Comparison of ENCODE assay signal across 1 cellular context in genomic region chr17:996554-997344, GRCh38.
TF ChIP-seq lines count a peak whose summit lies in the region.

Gene TIMM22 (plus strand): TSS chr17:997129. CDS start chr17:997143, 14 bp downstream.

TF ChIP-seq in K562, 482 proteins besides CTCF, POLR2A, EP300 and RAD21 (continued from another document and continues in another):
- TF ChIP-seq MGA (IDR thresholded peaks at IDR 0.05) = peak; percentile 98
- TF ChIP-seq ZHX1 (conservative IDR thresholded peaks at IDR 0.05; ENCODE audit: low read length) = peak; percentile 55; the same call in 1 of the 2 replicates
- TF ChIP-seq ZKSCAN3 (CRISPR knock-in tag; IDR thresholded peaks at IDR 0.05) = no peak
- TF ChIP-seq THRAP3 (IDR thresholded peaks at IDR 0.05; ENCODE audit: borderline replicate concordance) = no peak
- no peak for TF ChIP-seq TSC22D4 (tag; IDR thresholded peaks at IDR 0.05)
- TF ChIP-seq MXD1 (CRISPR knock-in tag; IDR thresholded peaks at IDR 0.05; ENCODE audit: borderline replicate concordance, poor library complexity, severe bottlenecking) = peak; percentile 56
- TF ChIP-seq MECOM (CRISPR knock-in tag; IDR thresholded peaks at IDR 0.05) = no peak
- TF ChIP-seq ETV1 (tag; conservative IDR thresholded peaks at IDR 0.05; ENCODE audit: low read depth) = peak; percentile 79
- TF ChIP-seq POLR2B (IDR thresholded peaks at IDR 0.05; ENCODE audit: low read depth, partially characterized antibody) = peak; percentile 70
- TF ChIP-seq ATF4 (CRISPR knock-in tag; IDR thresholded peaks at IDR 0.05) = 0 out of 2 replicates have a peak, but pooled peaks have one; percentile 24
- no peak for TF ChIP-seq ZNF444 (CRISPR knock-in tag; IDR thresholded peaks at IDR 0.05)
- TF ChIP-seq NR2C1 (IDR thresholded peaks at IDR 0.05) = peak; percentile 55
- peak; percentile 63 for TF ChIP-seq NR2C1 (tag; IDR thresholded peaks at IDR 0.05)
- TF ChIP-seq SNIP1 (IDR thresholded peaks at IDR 0.05; ENCODE audit: low read depth) = no peak
- no peak for TF ChIP-seq SMAD3 (CRISPR knock-in tag; conservative IDR thresholded peaks at IDR 0.05)
- TF ChIP-seq MYC (IDR thresholded peaks at IDR 0.05; ENCODE audit: low read depth, low read length) = peak; percentile 89; the same call in 1 of the 2 replicates
- TF ChIP-seq MYC (CRISPR knock-in tag; IDR thresholded peaks at IDR 0.05; ENCODE audit: borderline replicate concordance, low read depth) = no peak; the same call in 1 of the 2 replicates
- peak; percentile 68 for TF ChIP-seq ELF1 (tag; IDR thresholded peaks at IDR 0.05)
- peak; percentile 93 for TF ChIP-seq TAF1 (IDR thresholded peaks at IDR 0.05; ENCODE audit: control insufficient read depth, extremely low read depth, insufficient read depth, low read length, severe bottlenecking)
- TF ChIP-seq SMARCA5 (IDR thresholded peaks at IDR 0.05) = no peak
- TF ChIP-seq RBM25 (IDR thresholded peaks at IDR 0.05; ENCODE audit: low read depth, low read length, severe bottlenecking) = peak; percentile 15
- TF ChIP-seq KDM5B (IDR thresholded peaks at IDR 0.05; ENCODE audit: insufficient replicate concordance, low read depth, low read length) = peak; percentile 90
- TF ChIP-seq SRSF1 (IDR thresholded peaks at IDR 0.05; ENCODE audit: low read depth, low read length) = no peak
- no peak for TF ChIP-seq ZNF274 (IDR thresholded peaks at IDR 0.05; ENCODE audit: borderline replicate concordance, low read depth, low read length)
- no peak for TF ChIP-seq PRDM10 (IDR thresholded peaks at IDR 0.05; ENCODE audit: partially characterized antibody)
- TF ChIP-seq ZNF133 (CRISPR knock-in tag; IDR thresholded peaks at IDR 0.05) = no peak
- TF ChIP-seq BCOR (IDR thresholded peaks at IDR 0.05) = peak; percentile 71; the same call in 1 of the 2 replicates
- peak; percentile 48 for TF ChIP-seq SAP30 (IDR thresholded peaks at IDR 0.05; ENCODE audit: borderline replicate concordance, insufficient read depth, low read depth, low read length, poor library complexity, severe bottlenecking)
- no peak for TF ChIP-seq FOXJ3 (CRISPR knock-in tag; IDR thresholded peaks at IDR 0.05)
- TF ChIP-seq NR2C2 (CRISPR knock-in tag; IDR thresholded peaks at IDR 0.05) = peak; percentile 55; the same call in 1 of the 2 replicates
- peak; percentile 87 for TF ChIP-seq NR2C2 (tag; IDR thresholded peaks at IDR 0.05)
- TF ChIP-seq ILK (tag; IDR thresholded peaks at IDR 0.05; ENCODE audit: borderline replicate concordance, low read depth) = no peak
- TF ChIP-seq RNF219 (CRISPR knock-in tag; IDR thresholded peaks at IDR 0.05) = no peak
- TF ChIP-seq E2F6 (IDR thresholded peaks at IDR 0.05; ENCODE audit: borderline replicate concordance in 1 of 2, extremely low read depth in 1 of 2, insufficient read depth in 1 of 2, insufficient read length in 1 of 2, low read depth in 1 of 2, low read length in 1 of 2, poor library complexity in 1 of 2, severe bottlenecking in 1 of 2) = peak; percentile 90 to 93
